In the genomic region with DNA sequence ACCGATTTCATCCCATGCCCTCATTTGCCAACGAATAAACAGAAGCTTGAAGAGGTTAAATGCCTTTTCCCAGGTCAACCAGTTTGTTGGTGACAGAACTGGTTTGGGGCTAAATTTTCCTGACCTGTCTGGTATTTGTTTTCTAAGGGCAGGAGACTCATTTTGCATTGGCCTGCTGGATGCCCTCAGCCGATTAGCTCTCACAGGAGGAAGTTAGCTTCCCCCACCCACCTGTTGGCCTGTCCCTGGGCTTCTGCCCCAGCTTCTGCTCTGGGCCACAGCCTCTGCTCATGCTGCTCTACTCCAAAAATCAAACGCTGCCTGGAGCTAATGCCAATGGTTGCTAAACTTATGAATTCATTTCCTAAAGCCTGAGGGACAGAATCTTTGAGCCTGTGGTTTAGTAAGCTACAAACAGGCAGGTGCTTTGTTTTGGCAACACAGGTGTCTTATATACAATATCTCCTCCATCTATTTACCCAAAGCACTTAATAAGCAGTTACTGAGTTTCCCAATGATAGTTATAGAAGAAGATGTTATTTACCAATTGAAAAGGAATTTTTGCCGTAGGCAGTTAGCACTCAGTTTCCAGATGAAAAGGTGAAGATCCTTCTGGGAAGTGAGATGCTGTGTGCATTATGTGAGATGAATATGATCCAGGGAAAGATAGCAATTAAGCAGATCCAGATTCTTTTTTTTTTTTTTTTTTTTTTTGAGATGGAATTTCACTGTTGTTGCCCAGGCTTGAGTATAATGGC, we compare ENCODE assay signal across 1 cellular context.
TF ChIP-seq lines count a peak whose summit lies in the region.

No MANE protein-coding gene starts in this region.

TF ChIP-seq in HEK293, 187 proteins besides CTCF, POLR2A, EP300 and RAD21 (continued from another document):
- TF ChIP-seq, protein P1, sequence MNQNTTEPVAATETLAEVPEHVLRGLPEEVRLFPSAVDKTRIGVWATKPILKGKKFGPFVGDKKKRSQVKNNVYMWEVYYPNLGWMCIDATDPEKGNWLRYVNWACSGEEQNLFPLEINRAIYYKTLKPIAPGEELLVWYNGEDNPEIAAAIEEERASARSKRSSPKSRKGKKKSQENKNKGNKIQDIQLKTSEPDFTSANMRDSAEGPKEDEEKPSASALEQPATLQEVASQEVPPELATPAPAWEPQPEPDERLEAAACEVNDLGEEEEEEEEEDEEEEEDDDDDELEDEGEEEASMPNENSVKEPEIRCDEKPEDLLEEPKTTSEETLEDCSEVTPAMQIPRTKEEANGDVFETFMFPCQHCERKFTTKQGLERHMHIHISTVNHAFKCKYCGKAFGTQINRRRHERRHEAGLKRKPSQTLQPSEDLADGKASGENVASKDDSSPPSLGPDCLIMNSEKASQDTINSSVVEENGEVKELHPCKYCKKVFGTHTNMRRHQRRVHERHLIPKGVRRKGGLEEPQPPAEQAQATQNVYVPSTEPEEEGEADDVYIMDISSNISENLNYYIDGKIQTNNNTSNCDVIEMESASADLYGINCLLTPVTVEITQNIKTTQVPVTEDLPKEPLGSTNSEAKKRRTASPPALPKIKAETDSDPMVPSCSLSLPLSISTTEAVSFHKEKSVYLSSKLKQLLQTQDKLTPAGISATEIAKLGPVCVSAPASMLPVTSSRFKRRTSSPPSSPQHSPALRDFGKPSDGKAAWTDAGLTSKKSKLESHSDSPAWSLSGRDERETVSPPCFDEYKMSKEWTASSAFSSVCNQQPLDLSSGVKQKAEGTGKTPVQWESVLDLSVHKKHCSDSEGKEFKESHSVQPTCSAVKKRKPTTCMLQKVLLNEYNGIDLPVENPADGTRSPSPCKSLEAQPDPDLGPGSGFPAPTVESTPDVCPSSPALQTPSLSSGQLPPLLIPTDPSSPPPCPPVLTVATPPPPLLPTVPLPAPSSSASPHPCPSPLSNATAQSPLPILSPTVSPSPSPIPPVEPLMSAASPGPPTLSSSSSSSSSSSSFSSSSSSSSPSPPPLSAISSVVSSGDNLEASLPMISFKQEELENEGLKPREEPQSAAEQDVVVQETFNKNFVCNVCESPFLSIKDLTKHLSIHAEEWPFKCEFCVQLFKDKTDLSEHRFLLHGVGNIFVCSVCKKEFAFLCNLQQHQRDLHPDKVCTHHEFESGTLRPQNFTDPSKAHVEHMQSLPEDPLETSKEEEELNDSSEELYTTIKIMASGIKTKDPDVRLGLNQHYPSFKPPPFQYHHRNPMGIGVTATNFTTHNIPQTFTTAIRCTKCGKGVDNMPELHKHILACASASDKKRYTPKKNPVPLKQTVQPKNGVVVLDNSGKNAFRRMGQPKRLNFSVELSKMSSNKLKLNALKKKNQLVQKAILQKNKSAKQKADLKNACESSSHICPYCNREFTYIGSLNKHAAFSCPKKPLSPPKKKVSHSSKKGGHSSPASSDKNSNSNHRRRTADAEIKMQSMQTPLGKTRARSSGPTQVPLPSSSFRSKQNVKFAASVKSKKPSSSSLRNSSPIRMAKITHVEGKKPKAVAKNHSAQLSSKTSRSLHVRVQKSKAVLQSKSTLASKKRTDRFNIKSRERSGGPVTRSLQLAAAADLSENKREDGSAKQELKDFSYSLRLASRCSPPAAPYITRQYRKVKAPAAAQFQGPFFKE (tag by site-specific recombination; IDR thresholded peaks at IDR 0.05; ENCODE audit: borderline replicate concordance): no peak
- peak; percentile 59 for TF ChIP-seq SCRT2 (tag by site-specific recombination; IDR thresholded peaks at IDR 0.05)
